9 cellular contexts compared by ENCODE assay signal in the genomic region with DNA sequence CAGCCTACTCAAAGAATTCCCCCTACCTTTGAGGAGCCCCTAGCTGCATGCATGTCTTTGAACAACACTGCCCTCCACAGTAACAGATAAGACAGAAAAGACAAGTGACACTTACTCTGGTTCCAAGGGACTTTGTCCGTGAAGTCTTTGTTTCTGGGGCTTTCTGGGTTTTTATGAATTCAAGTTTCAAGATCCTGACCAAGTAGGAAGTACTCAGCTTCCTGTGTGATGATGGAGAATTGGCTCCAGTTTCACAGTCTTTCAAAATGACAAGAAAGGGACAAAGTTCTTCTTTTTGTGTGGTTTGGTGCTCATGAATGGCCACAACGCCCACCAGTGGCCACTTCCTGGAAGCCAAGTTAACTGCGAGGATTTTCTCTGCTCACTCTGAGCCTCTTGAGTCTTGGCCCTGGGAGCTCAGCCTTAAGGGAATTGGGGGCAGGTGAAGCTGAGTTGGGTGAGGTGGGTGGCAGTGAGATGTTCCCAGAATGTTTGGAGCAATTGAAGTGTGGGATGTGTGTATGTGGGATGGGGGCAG. TPM values are rescaled to one million over a fixed set of nuclear protein-coding genes. Genes with fewer than 3 reads are reported as not detected.
DNase-seq lines count a peak whose midpoint lies in the region; ATAC-seq and TF ChIP-seq lines count a peak whose summit lies in the region.
"Had no signal": no experiment of that assay in that cellular context is flagged by ENCODE, and none has a peak within 500 bp of the region (broad histone marks: within the 10 kb centered on the region; RNA-seq: fewer than 3 reads in every experiment).

A gene (minus strand): TSS at position 147 of the 538 bp plus-strand sequence. CDS start 4,000 bp downstream, outside the sequence.

- peak; percentile 64 for ATAC-seq in HG02852 (IDR thresholded peaks at IDR 0.05; ENCODE audit: unreplicated experiment)
- ATAC-seq in lower lobe of right lung = peak; percentile 78 to 79

- H3K4me1 ChIP-seq in lower lobe of right lung (peaks cover 30% of the 10 kb centered on the region), stomach (peaks cover 0 to 29% (median 0%) of the 10 kb centered on the region in 4 donors)

- H3K27ac ChIP-seq in lower lobe of right lung (peak within 1 kb of the TSS; percentile 69), stomach (peak within 1 kb of the TSS in 3 of 5 donors; percentile 65 to 71 (median 70))

- DNase-seq in NCI-H82 (lab: John Stamatoyannopoulos, UW) (peak; percentile 2), NCI-H82 treated with DMSO at 0.1 percent for 48 hours (lab: John Stamatoyannopoulos, UW; ENCODE audit: unreplicated experiment) (no peak), SIG-M5 (lab: John Stamatoyannopoulos, UW) (peak; percentile 52), lower lobe of right lung (peak; percentile 85), stomach (no peak), COLO668 (lab: John Stamatoyannopoulos, UW; ENCODE audit: unreplicated experiment) (no peak)
- DNase-seq in central memory CD4-positive, alpha-beta T cell = peak; percentile 3

- TF ChIP-seq EP300 in stomach (IDR thresholded peaks at IDR 0.05) = no peak

- intact Hi-C loops in lower lobe of right lung (cut with DNase I) = no loop called here
- intact Hi-C loops in stomach (cut with DNase I; ENCODE audit: low total_unique reads) = no loop called here

- H3K9me3 ChIP-seq in lower lobe of right lung (no peaks in the 10 kb centered on the region), stomach (no peaks in the 10 kb centered on the region)

- WGBS in stomach, 5 donors = 17 to 32% (median 21%) methylated on average over 3 of the region's 3 CpGs

- H3K27me3 ChIP-seq in lower lobe of right lung (ENCODE audit: low read depth) = no peaks in the 10 kb centered on the region
- H3K27me3 ChIP-seq in stomach = no peaks in the 10 kb centered on the region

- peak; percentile 54 for TF ChIP-seq CTCF in lower lobe of right lung (IDR thresholded peaks at IDR 0.05)
- peak in 3 of 7 experiments; percentile 11 to 30 (median 24) for TF ChIP-seq CTCF in stomach (IDR thresholded peaks at IDR 0.05)

- peaks cover 8% of the 10 kb centered on the region for H3K36me3 ChIP-seq in lower lobe of right lung
- no peaks in the 10 kb centered on the region for H3K36me3 ChIP-seq in stomach

- TF ChIP-seq POLR2A in stomach (IDR thresholded peaks at IDR 0.05) = no peak

- H3K4me3 ChIP-seq in lower lobe of right lung = peak within 1 kb of the TSS; percentile 50
- peak within 1 kb of the TSS in 3 of 4 donors; percentile 20 to 32 (median 31) for H3K4me3 ChIP-seq in stomach

RNA-seq across cellular contexts. Expression of the gene that starts here (rescaled TPM):
- total RNA-seq in lower lobe of right lung = 47.4 TPM
- total RNA-seq in stomach = 1 to 10 TPM in 2 of 5 donors, not detected in 3; 1.4 to 2.6 TPM
- polyA plus RNA-seq in stomach = 1 to 10 TPM; 1.2 to 3.1 (median 2.6) TPM
- total RNA-seq: dermis microvascular lymphatic vessel endothelial cell had no signal

Comparison
In these comparisons a context has a peak if more than half of its experiments do, and no peak if none do; other contexts are left out.
1. RNA of the gene that starts here (total RNA-seq): 47.4 TPM in lower lobe of right lung (single experiment); 1.4 to 2.6 TPM in stomach; every median in the first group is over 10 times any median in the second.
2. DNase-seq: peak in NCI-H82 (single experiment), SIG-M5 (single experiment), central memory CD4-positive, alpha-beta T cell (single experiment) and lower lobe of right lung (single experiment); none in NCI-H82 treated with DMSO at 0.1 percent for 48 hours (single experiment), stomach (single experiment) and COLO668 (single experiment).